ENCODE assay signal across 9 cellular contexts in the genomic region with DNA sequence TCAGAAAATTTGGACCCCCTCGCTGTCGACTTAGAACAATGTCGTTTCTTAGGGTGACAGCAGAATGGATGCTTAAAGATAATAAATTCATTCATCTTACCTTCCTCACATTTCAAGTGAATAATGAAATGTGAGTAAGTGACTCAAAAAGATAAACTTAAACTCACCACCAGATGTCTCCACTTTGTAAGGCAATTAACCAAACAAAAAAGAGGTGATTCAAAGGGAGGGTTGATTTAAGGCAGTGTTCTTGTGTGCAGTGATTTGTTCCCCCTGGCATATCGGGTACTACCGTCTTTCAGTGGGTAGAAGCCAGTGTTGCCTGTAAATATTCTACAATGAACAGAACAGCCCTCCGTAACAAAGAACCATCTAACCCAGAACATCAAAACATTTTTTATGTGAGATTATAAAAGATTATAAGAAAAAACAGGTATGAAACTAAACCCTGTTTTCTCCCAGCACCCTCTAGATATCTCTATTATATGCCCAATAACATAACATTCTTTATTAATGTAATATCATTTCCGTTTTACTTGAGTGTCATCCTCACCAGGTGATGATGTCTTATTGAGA.
A peak's percentile ranks its signal among the peaks of the same experiment; 100 is the strongest.
DNase-seq lines count a peak whose midpoint lies in the region; ATAC-seq, FAIRE-seq and TF ChIP-seq lines count a peak whose summit lies in the region.
"Had no signal": no experiment of that assay in that cellular context is flagged by ENCODE, and none has a peak within 500 bp of the region (broad histone marks: within the 10 kb centered on the region; RNA-seq: fewer than 3 reads in every experiment).

No MANE protein-coding gene starts in this region.

- no peak overlapping the region for H2AK5ac ChIP-seq in H1 (ENCODE audit: low read depth, low read length)

- TF ChIP-seq RAD21 in H1 (IDR thresholded peaks at IDR 0.05 in 1 of 2, conservative IDR thresholded peaks at IDR 0.05 in 1 of 2; ENCODE audit: low read depth in 2 of 2, low read length in 2 of 2) = peak; percentile 77 to 78

- no peaks in the 10 kb centered on the region for H3K4me1 ChIP-seq in H1 (replicated peaks in 1 of 4; ENCODE audit: control insufficient read depth in 3 of 4, insufficient read depth in 4 of 4, low read length in 3 of 4)

- no peak overlapping the region for H2BK15ac ChIP-seq in H1 (ENCODE audit: low read length)

- TF ChIP-seq CTCF in H1 (IDR thresholded peaks at IDR 0.05; ENCODE audit: control extremely low read depth in 1 of 3, insufficient read depth in 1 of 3, low read depth in 1 of 3, low read length in 3 of 3) (peak in 2 of 3 experiments; percentile 39 to 45; a peak in 2 of 4 replicates), progenitor cell of endocrine pancreas (IDR thresholded peaks at IDR 0.05; ENCODE audit: unreplicated experiment) (peak; percentile 52)

- H3K9me3 ChIP-seq in H1 (ENCODE audit: insufficient read depth in 2 of 2, low read depth in 1 of 2, low read length in 1 of 2) = no peaks in the 10 kb centered on the region

- H3K18ac ChIP-seq in H1 (ENCODE audit: extremely low read depth, low read length) = no peak overlapping the region

- DNase-seq in H7 = peak; percentile 49
- DNase-seq in NCI-H226 = peak; percentile 17
- no peak for DNase-seq in H1 (ENCODE audit: low read depth in 1 of 2, low spot score in 2 of 2)
- no peak for DNase-seq in progenitor cell of endocrine pancreas (ENCODE audit: low spot score, unreplicated experiment)
- DNase-seq in amygdala (lab: John Stamatoyannopoulos, UW) = no peak
- DNase-seq in NCI-H524 treated with DMSO at 0.1 percent for 48 hours (lab: John Stamatoyannopoulos, UW) = no peak

- ATAC-seq in HG03521 (IDR thresholded peaks at IDR 0.05; ENCODE audit: unreplicated experiment) = no peak

- POLR2A ChIA-PET in H1 (lab: Charles Lee; ENCODE audit: partially characterized antibody) = no interaction called here

- no peak for FAIRE-seq in H1 (lab: Jason Lieb, UNC)

- no peak overlapping the region for H3K23ac ChIP-seq in H1 (ENCODE audit: insufficient read length)

- no peak overlapping the region for H3K4me2 ChIP-seq in H1 (ENCODE audit: insufficient read depth in 1 of 2, low read depth in 2 of 2, low read length in 2 of 2)

- H3K27me3 ChIP-seq in H7 (ENCODE audit: control insufficient read depth, insufficient read depth, low read length) (no peaks in the 10 kb centered on the region), H1 (replicated peaks in 1 of 4; ENCODE audit: control insufficient read depth in 3 of 4, extremely low read depth in 1 of 4, insufficient read depth in 3 of 4, low read length in 3 of 4) (no peaks in the 10 kb centered on the region)

- H3K36me3 Mint-ChIP-seq in progenitor cell of endocrine pancreas (ENCODE audit: insufficient read depth) = no peaks in the 10 kb centered on the region

- H2BK5ac ChIP-seq in H1 (ENCODE audit: low read depth, low read length) = no peak overlapping the region

- H3K4me3 ChIP-seq in H7 (ENCODE audit: insufficient read depth, low read depth, low read length) = no peak overlapping the region
- H3K4me3 ChIP-seq in H1 (ENCODE audit: extremely low read depth in 1 of 4, insufficient read depth in 2 of 4, low read depth in 3 of 4, low read length in 4 of 4) = no peak overlapping the region
- H3K4me3 ChIP-seq: lung, SK-N-MC had no signal

- CTCF ChIA-PET in H1 (lab: Charles Lee; ENCODE audit: partially characterized antibody) = interaction anchor here (0.6 to 2.0 kb wide), 3 partner anchors 11 to 217 kb away, joined by 3 to 9 read pairs (median 5); no protein-coding TSS in a partner anchor

- H3K27ac Mint-ChIP-seq in progenitor cell of endocrine pancreas = no peak overlapping the region

- WGBS in H1 (ENCODE audit: extremely low coverage in 1 of 2, insufficient coverage in 1 of 2, insufficient read length in 1 of 2, insufficient replicate concordance in 2 of 2, low coverage in 1 of 2, low lambda C conversion rate in 2 of 2, missing lambda C conversion rate in 1 of 2), 2 experiments = 64% methylated on average over 7 of the region's 7 CpGs; no CpG with 5 or more reads in 1 of the 2 experiments

- H4K91ac ChIP-seq in H1 (replicated peaks; ENCODE audit: insufficient read length, low read length) = no peak overlapping the region

- no peak overlapping the region for H3K27ac ChIP-seq in H1 (ENCODE audit: low read depth, low read length)
- H3K27ac ChIP-seq: SK-N-MC had no signal

- no peaks in the 10 kb centered on the region for H4K20me1 ChIP-seq in H1 (replicated peaks in 1 of 2; ENCODE audit: control insufficient read depth in 1 of 2, insufficient read depth in 2 of 2, low read length in 2 of 2)

- H3K79me2 ChIP-seq in H1 (ENCODE audit: control insufficient read depth in 1 of 2, insufficient read depth in 2 of 2, low read length in 2 of 2) = no peaks in the 10 kb centered on the region

- H3K4me3 Mint-ChIP-seq in progenitor cell of endocrine pancreas (ENCODE audit: low read depth) = no peak overlapping the region

- TF ChIP-seq EP300 in H1 (IDR thresholded peaks at IDR 0.05; ENCODE audit: borderline replicate concordance in 1 of 2, low read depth in 2 of 2, low read length in 2 of 2) = no peak

- no peak overlapping the region for H3K4ac ChIP-seq in H1 (replicated peaks; ENCODE audit: insufficient read length, low read depth, low read length)

- H3K23me2 ChIP-seq in H1 (ENCODE audit: low read depth, low read length) = no peaks in the 10 kb centered on the region

- H4K8ac ChIP-seq in H1 (ENCODE audit: extremely low read depth, insufficient read depth, low read length) = no peak overlapping the region

- H3K79me1 ChIP-seq in H1 (ENCODE audit: low read depth, low read length) = no peaks in the 10 kb centered on the region

- no peak overlapping the region for H3K14ac ChIP-seq in H1 (ENCODE audit: insufficient read length)

- no peak overlapping the region for H2BK120ac ChIP-seq in H1 (replicated peaks; ENCODE audit: low read depth, low read length)

- H2AFZ ChIP-seq in H1 (ENCODE audit: low read length) = no peak overlapping the region

- H3K4me1 Mint-ChIP-seq in progenitor cell of endocrine pancreas (ENCODE audit: low read depth) = no peaks in the 10 kb centered on the region

- H3K9me3 Mint-ChIP-seq in progenitor cell of endocrine pancreas (ENCODE audit: low read depth) = no peaks in the 10 kb centered on the region

- no peak overlapping the region for H3K9ac ChIP-seq in H1 (replicated peaks in 1 of 4; ENCODE audit: extremely low read depth in 1 of 4, low read depth in 3 of 4, low read length in 3 of 4)

- H4K5ac ChIP-seq in H1 (ENCODE audit: insufficient read length, low read depth, low read length) = no peak overlapping the region

- no peak overlapping the region for H3K56ac ChIP-seq in H1 (replicated peaks; ENCODE audit: insufficient read length, low read depth, low read length)

- H3K36me3 ChIP-seq in H7 (replicated peaks; ENCODE audit: control insufficient read depth, insufficient read depth, low read length) = no peaks in the 10 kb centered on the region
- no peaks in the 10 kb centered on the region for H3K36me3 ChIP-seq in H1 (ENCODE audit: control insufficient read depth in 2 of 4, insufficient read depth in 4 of 4, low read length in 3 of 4)

- H3K27me3 Mint-ChIP-seq in progenitor cell of endocrine pancreas = peaks cover 6% of the 10 kb centered on the region

- no peak for TF ChIP-seq POLR2A in H1 (IDR thresholded peaks at IDR 0.05; ENCODE audit: control extremely low read depth in 1 of 2, low read depth in 2 of 2, low read length in 2 of 2)

- H2BK20ac ChIP-seq in H1 (ENCODE audit: low read length) = no peak overlapping the region

- no peak overlapping the region for H2BK12ac ChIP-seq in H1 (ENCODE audit: low read depth, low read length)

TF ChIP-seq in H1, 55 proteins besides CTCF, POLR2A, EP300 and RAD21:
- TF ChIP-seq HDAC2 (IDR thresholded peaks at IDR 0.05; ENCODE audit: borderline replicate concordance in 1 of 2, low read depth in 2 of 2, low read length in 2 of 2) (no peak), POU5F1 (IDR thresholded peaks at IDR 0.05; ENCODE audit: low read depth, low read length) (no peak), KDM1A (IDR thresholded peaks at IDR 0.05; ENCODE audit: borderline replicate concordance, low read length) (no peak), ZNF274 (IDR thresholded peaks at IDR 0.05; ENCODE audit: borderline replicate concordance, extremely low read depth, low read length) (no peak), FOSL1 (IDR thresholded peaks at IDR 0.05; ENCODE audit: insufficient read depth, low read depth, low read length) (no peak), CTBP2 (IDR thresholded peaks at IDR 0.05; ENCODE audit: borderline replicate concordance, insufficient read depth, insufficient read length, low read length) (no peak), CEBPB (IDR thresholded peaks at IDR 0.05; ENCODE audit: low read depth, low read length) (no peak), RBBP5 (IDR thresholded peaks at IDR 0.05; ENCODE audit: borderline replicate concordance, low read depth, low read length) (no peak)

Comparison
In these comparisons a context has a peak if more than half of its experiments do, and no peak if none do; other contexts are left out.
1. DNase-seq: peak in H7 (single experiment) and NCI-H226 (single experiment); none in H1 (0 of 2), progenitor cell of endocrine pancreas (single experiment), amygdala (0 of 56) and NCI-H524 treated with DMSO at 0.1 percent for 48 hours (single experiment).